ENCODE assay signal across 12 cellular contexts in genomic region chr4:175419120-175419774, GRCh38.
DNase-seq lines count a peak whose midpoint lies in the region; ATAC-seq and TF ChIP-seq lines count a peak whose summit lies in the region.
"Had no signal": no experiment of that assay in that cellular context is flagged by ENCODE, and none has a peak within 500 bp of the region (broad histone marks: within the 10 kb centered on the region; RNA-seq: fewer than 3 reads in every experiment).

No MANE protein-coding gene starts in this region.

- peaks cover 4% of the 10 kb centered on the region for H3K9me3 Mint-ChIP-seq in activated naive CD8-positive, alpha-beta T cell treated with anti-CD3 and anti-CD28 coated beads, Interleukin-2, amount 50 U/mL, for 24 hours

- H3K27me3 Mint-ChIP-seq in activated naive CD8-positive, alpha-beta T cell treated with anti-CD3 and anti-CD28 coated beads, Interleukin-2, amount 50 U/mL, for 24 hours: no peaks in the 10 kb centered on the region

- no peak overlapping the region for H3K27ac Mint-ChIP-seq in activated naive CD8-positive, alpha-beta T cell treated with anti-CD3 and anti-CD28 coated beads, Interleukin-2, amount 50 U/mL, for 24 hours
- H3K27ac Mint-ChIP-seq: activated naive CD4-positive, alpha-beta T cell treated with anti-CD3 and anti-CD28 coated beads for 36 hours had no signal

- no peaks in the 10 kb centered on the region for H3K4me1 ChIP-seq in SJCRH30

- H3K4me3 ChIP-seq in skeletal muscle cell (ENCODE audit: low read depth, low read length) (no peak overlapping the region), SJCRH30 (no peak overlapping the region)

- no peak for ATAC-seq in activated naive CD8-positive, alpha-beta T cell treated with anti-CD3 and anti-CD28 coated beads, Interleukin-2, amount 50 U/mL, for 24 hours

- H3K9me3 ChIP-seq in SJCRH30 (replicated peaks): no peaks in the 10 kb centered on the region

- DNase-seq in GM04503 (ENCODE audit: low read depth) (peak; percentile 91), RWPE1 (ENCODE audit: low spot score) (peak; percentile 46), fibroblast of gingiva (ENCODE audit: low read depth) (peak; percentile 86), skeletal muscle cell (ENCODE audit: low read depth) (peak; percentile 96), hypothalamus (lab: John Stamatoyannopoulos, UW) (no peak), SJCRH30 (no peak), foreskin melanocyte (no peak)
- DNase-seq in activated naive CD8-positive, alpha-beta T cell treated with anti-CD3 and anti-CD28 coated beads, Interleukin-2, amount 50 U/mL, for 24 hours: no peak
- DNase-seq: activated CD4-positive, alpha-beta T cell treated with anti-CD3 and anti-CD28 coated beads for 48 hours; activated naive CD4-positive, alpha-beta T cell treated with anti-CD3 and anti-CD28 coated beads for 36 hours; NCI-H187 had no signal

- H3K4me3 Mint-ChIP-seq in activated naive CD8-positive, alpha-beta T cell treated with anti-CD3 and anti-CD28 coated beads, Interleukin-2, amount 50 U/mL, for 24 hours: no peak overlapping the region
- H3K4me3 Mint-ChIP-seq: activated naive CD4-positive, alpha-beta T cell treated with anti-CD3 and anti-CD28 coated beads for 36 hours had no signal

- H3K36me3 Mint-ChIP-seq in activated naive CD8-positive, alpha-beta T cell treated with anti-CD3 and anti-CD28 coated beads, Interleukin-2, amount 50 U/mL, for 24 hours (ENCODE audit: low read depth): no peaks in the 10 kb centered on the region

- no peaks in the 10 kb centered on the region for H3K36me3 ChIP-seq in SJCRH30

- H3K4me1 Mint-ChIP-seq in activated naive CD8-positive, alpha-beta T cell treated with anti-CD3 and anti-CD28 coated beads, Interleukin-2, amount 50 U/mL, for 24 hours: no peaks in the 10 kb centered on the region

- no peak for TF ChIP-seq CTCF in RWPE1 (conservative IDR thresholded peaks at IDR 0.05; ENCODE audit: low read depth)

- no peaks in the 10 kb centered on the region for H3K27me3 ChIP-seq in SJCRH30

- POLR2A ChIA-PET in RWPE1 (lab: Yijun Ruan, JAX; ENCODE audit: low non-redundant PET): no interaction called here

- CTCF ChIA-PET in RWPE1 (lab: Yijun Ruan, JAX): interaction anchor here (0.6 kb wide), 1 partner anchor 336 kb away, joined by 3 read pairs; no protein-coding TSS in a partner anchor

- H3K27ac ChIP-seq in RWPE1 (no peak overlapping the region), SJCRH30 (no peak overlapping the region)
- H3K27ac ChIP-seq: HL-60 had no signal

Comparison
In these comparisons a context has a peak if more than half of its experiments do, and no peak if none do; other contexts are left out.
1. DNase-seq: peak in GM04503 (single experiment), RWPE1 (single experiment), fibroblast of gingiva (single experiment) and skeletal muscle cell (single experiment); none in hypothalamus (0 of 51), SJCRH30 (0 of 2), foreskin melanocyte (single experiment) and activated naive CD8-positive, alpha-beta T cell treated with anti-CD3 and anti-CD28 coated beads, Interleukin-2, amount 50 U/mL, for 24 hours (single experiment).